ENCODE assay signal across 8 cellular contexts in genomic region chr11:86802601-86803051, GRCh38. TPM values are rescaled to one million over a fixed set of nuclear protein-coding genes. Genes with fewer than 3 reads are reported as not detected.
A peak's percentile ranks its signal among the peaks of the same experiment; 100 is the strongest.
DNase-seq lines count a peak whose midpoint lies in the region; ATAC-seq and TF ChIP-seq lines count a peak whose summit lies in the region.

No MANE protein-coding gene starts in this region.

- H3K36me3 ChIP-seq in breast epithelium (no peaks in the 10 kb centered on the region), liver (ENCODE audit: control insufficient read depth in 4 of 4, insufficient read depth in 3 of 4, low read depth in 1 of 4, low read length in 3 of 4) (no peaks in the 10 kb centered on the region), transverse colon (no peaks in the 10 kb centered on the region)

- no peak for TF ChIP-seq EP300 in transverse colon (IDR thresholded peaks at IDR 0.05; ENCODE audit: low read depth)

- no peak overlapping the region for H3K9ac ChIP-seq in liver (ENCODE audit: low read depth in 1 of 2, low read length in 2 of 2)

- DNase-seq in DMS153 (lab: John Stamatoyannopoulos, UW) (peak; percentile 56), H4 (ENCODE audit: low spot score) (peak; percentile 64), NCI-H2227 treated with DMSO at 0.1 percent for 48 hours (lab: John Stamatoyannopoulos, UW) (peak; percentile 42), breast epithelium (ENCODE audit: low spot score in 2 of 2) (no peak), transverse colon (no peak), lower leg skin (ENCODE audit: low spot score in 2 of 2) (no peak)

- ATAC-seq in HG03457 (IDR thresholded peaks at IDR 0.05; ENCODE audit: unreplicated experiment), result no peak

- H3K27me3 ChIP-seq in breast epithelium, result no peaks in the 10 kb centered on the region
- peaks cover 0 to 5% (median 2%) of the 10 kb centered on the region in 4 donors for H3K27me3 ChIP-seq in liver (ENCODE audit: control insufficient read depth in 4 of 4, insufficient read depth in 4 of 4, low read length in 3 of 4)
- H3K27me3 ChIP-seq in transverse colon, result no peaks in the 10 kb centered on the region

- WGBS in liver, result 13% methylated on average over 3 of the region's 3 CpGs
- WGBS in transverse colon (ENCODE audit: low coverage in 1 of 2), 2 donors, result 10 to 18% methylated on average over 3 of the region's 3 CpGs
- WGBS in lower leg skin, 2 donors, result 28 to 43% methylated on average over 3 of the region's 3 CpGs

- peak; percentile 68 to 77 for TF ChIP-seq RAD21 in liver (IDR thresholded peaks at IDR 0.05)

- TF ChIP-seq POLR2A in breast epithelium (IDR thresholded peaks at IDR 0.05) (no peak), transverse colon (IDR thresholded peaks at IDR 0.05) (no peak), lower leg skin (IDR thresholded peaks at IDR 0.05) (no peak)

- H3K4me1 ChIP-seq in breast epithelium (no peaks in the 10 kb centered on the region), liver (ENCODE audit: control insufficient read depth in 4 of 4, insufficient read depth in 4 of 4, low read length in 3 of 4) (peaks cover 6 to 13% (median 11%) of the 10 kb centered on the region in 4 donors), transverse colon (peaks cover 4 to 43% (median 12%) of the 10 kb centered on the region in 4 donors)

- in situ Hi-C loops in transverse colon (cut with MboI; ENCODE audit: low pct_ligation_motif_present in 1 of 4, low pct_unique_long_range_greater_than_20kb in 1 of 4, low sequenced_read_pairs in 3 of 4), result loop anchor here in 1 of 4 donors (25.0 kb wide), 1 partner anchor 190 kb away; no protein-coding TSS in a partner anchor

- H3K27ac ChIP-seq in breast epithelium (peak overlapping the region in 1 of 2 donors; percentile 89), liver (ENCODE audit: low read depth in 1 of 2, low read length in 2 of 2) (no peak overlapping the region), transverse colon (peak overlapping the region; percentile 79 to 90 (median 86))

- intact Hi-C loops in breast epithelium (cut with DNase I; ENCODE audit: low total_unique reads) (no loop called here), transverse colon (cut with DNase I; ENCODE audit: low total_unique reads) (loop anchor here (5.0 to 10.0 kb wide), 2 partner anchors 135 to 178 kb away; no protein-coding TSS in a partner anchor), lower leg skin (cut with DNase I; ENCODE audit: low total_unique reads) (no loop called here)

- H3K4me3 ChIP-seq in breast epithelium (peak overlapping the region; percentile 71 to 98 (median 79)), liver (ENCODE audit: low read depth in 1 of 3, low read length in 3 of 3) (no peak overlapping the region), transverse colon (peak overlapping the region in 3 of 4 donors; percentile 63 to 79 (median 77)), lower leg skin (ENCODE audit: low read depth, poor library complexity, severe bottlenecking) (no peak overlapping the region)

- TF ChIP-seq CTCF in breast epithelium (IDR thresholded peaks at IDR 0.05), result peak; percentile 46 to 65 (median 60)
- peak; percentile 50 for TF ChIP-seq CTCF in liver (IDR thresholded peaks at IDR 0.05; ENCODE audit: low read depth, low read length, missing input control)
- peak; percentile 51 to 79 (median 66) for TF ChIP-seq CTCF in transverse colon (IDR thresholded peaks at IDR 0.05)
- no peak for TF ChIP-seq CTCF in lower leg skin (IDR thresholded peaks at IDR 0.05)

- H3K9me3 ChIP-seq in breast epithelium (no peaks in the 10 kb centered on the region), liver (ENCODE audit: control insufficient read depth in 4 of 4, low read length in 3 of 4) (no peaks in the 10 kb centered on the region), transverse colon (no peaks in the 10 kb centered on the region)

TF ChIP-seq in liver, 16 proteins besides CTCF, POLR2A, EP300 and RAD21:
- TF ChIP-seq TAF1 (conservative IDR thresholded peaks at IDR 0.05) (no peak), YY1 (IDR thresholded peaks at IDR 0.05) (no peak), GABPA (IDR thresholded peaks at IDR 0.05 in 1 of 2, conservative IDR thresholded peaks at IDR 0.05 in 1 of 2) (no peak)
- TF ChIP-seq, protein P1, sequence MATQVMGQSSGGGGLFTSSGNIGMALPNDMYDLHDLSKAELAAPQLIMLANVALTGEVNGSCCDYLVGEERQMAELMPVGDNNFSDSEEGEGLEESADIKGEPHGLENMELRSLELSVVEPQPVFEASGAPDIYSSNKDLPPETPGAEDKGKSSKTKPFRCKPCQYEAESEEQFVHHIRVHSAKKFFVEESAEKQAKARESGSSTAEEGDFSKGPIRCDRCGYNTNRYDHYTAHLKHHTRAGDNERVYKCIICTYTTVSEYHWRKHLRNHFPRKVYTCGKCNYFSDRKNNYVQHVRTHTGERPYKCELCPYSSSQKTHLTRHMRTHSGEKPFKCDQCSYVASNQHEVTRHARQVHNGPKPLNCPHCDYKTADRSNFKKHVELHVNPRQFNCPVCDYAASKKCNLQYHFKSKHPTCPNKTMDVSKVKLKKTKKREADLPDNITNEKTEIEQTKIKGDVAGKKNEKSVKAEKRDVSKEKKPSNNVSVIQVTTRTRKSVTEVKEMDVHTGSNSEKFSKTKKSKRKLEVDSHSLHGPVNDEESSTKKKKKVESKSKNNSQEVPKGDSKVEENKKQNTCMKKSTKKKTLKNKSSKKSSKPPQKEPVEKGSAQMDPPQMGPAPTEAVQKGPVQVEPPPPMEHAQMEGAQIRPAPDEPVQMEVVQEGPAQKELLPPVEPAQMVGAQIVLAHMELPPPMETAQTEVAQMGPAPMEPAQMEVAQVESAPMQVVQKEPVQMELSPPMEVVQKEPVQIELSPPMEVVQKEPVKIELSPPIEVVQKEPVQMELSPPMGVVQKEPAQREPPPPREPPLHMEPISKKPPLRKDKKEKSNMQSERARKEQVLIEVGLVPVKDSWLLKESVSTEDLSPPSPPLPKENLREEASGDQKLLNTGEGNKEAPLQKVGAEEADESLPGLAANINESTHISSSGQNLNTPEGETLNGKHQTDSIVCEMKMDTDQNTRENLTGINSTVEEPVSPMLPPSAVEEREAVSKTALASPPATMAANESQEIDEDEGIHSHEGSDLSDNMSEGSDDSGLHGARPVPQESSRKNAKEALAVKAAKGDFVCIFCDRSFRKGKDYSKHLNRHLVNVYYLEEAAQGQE (IDR thresholded peaks at IDR 0.05), result no peak

RNA-seq across cellular contexts. Expression of gene PRSS23, which starts 2.3 kb away (rescaled TPM):
- 113 and 125 TPM in 2 replicates for total RNA-seq in H4 (2014; rRNA removed; shearing (Covaris generic))
- total RNA-seq in breast epithelium (10 to 100 TPM; 25.2 to 53.7 (median 33.0) TPM), liver (10 to 100 TPM in 1 of 2 donors, 1 to 10 TPM in 1; 2.3 to 11.0 TPM), transverse colon (100 to 1,000 TPM in 1 of 4 donors, 10 to 100 TPM in 3; 48.8 to 220 (median 49.7) TPM), lower leg skin (10 to 100 TPM in 2 of 4 donors, 1 to 10 TPM in 2; 7.5 to 32.1 (median 13.7) TPM)
- 1 to 10 TPM; 5.7 to 9.9 TPM for polyA plus RNA-seq in liver

Comparison
In these comparisons a context has a peak if more than half of its experiments do, and no peak if none do; other contexts are left out.
1. DNase-seq: peak in DMS153 (single experiment), H4 (single experiment) and NCI-H2227 treated with DMSO at 0.1 percent for 48 hours (single experiment); none in breast epithelium (0 of 2), transverse colon (single experiment) and lower leg skin (0 of 2).
2. H3K27ac ChIP-seq: peak in transverse colon (4 of 4); none in liver (0 of 2).
3. H3K4me3 ChIP-seq: peak in breast epithelium (3 of 3) and transverse colon (3 of 4); none in liver (0 of 3) and lower leg skin (single experiment).
4. CTCF ChIP-seq: peak in breast epithelium (3 of 3), liver (single experiment) and transverse colon (5 of 5); none in lower leg skin (0 of 3).